30 cellular contexts compared by ENCODE assay signal in genomic region chr1:10602936-10603335, GRCh38.
"Had no signal": no experiment of that assay in that cellular context is flagged by ENCODE, and none has a peak within 500 bp of the region (broad histone marks: within the 10 kb centered on the region; RNA-seq: fewer than 3 reads in every experiment).

No MANE protein-coding gene starts in this region.

- H3K27me3 ChIP-seq: left lung, neural progenitor cell, neutrophil, sigmoid colon, spleen, tibial nerve, uterus had no signal

- H3K36me3 ChIP-seq: neural progenitor cell, sigmoid colon, uterus had no signal

- H3K27ac Mint-ChIP-seq: mesothelial cell of epicardium; natural killer cell; nephron progenitor cell; progenitor cell of endocrine pancreas; stimulated activated memory B cell treated with anti-CD40 and anti-IgM and Interleukin-4, amounts not matched to agents 10 μg/mL and 1 μg/mL and 100 μg/mL, for 72 hours; type B pancreatic cell had no signal

- H3K9me3 ChIP-seq: left lung, lower lobe of right lung, neutrophil, sigmoid colon, spleen, tibial nerve, uterus had no signal

- H3K27ac ChIP-seq: left lung, lower lobe of right lung, neural progenitor cell, neutrophil, sigmoid colon, spleen, tibial nerve, uterus had no signal

- H3K9me3 Mint-ChIP-seq: mesothelial cell of epicardium; naive B cell; natural killer cell; nephron progenitor cell; neural progenitor cell; stimulated activated memory B cell treated with anti-CD40 and anti-IgM and Interleukin-4, amounts not matched to agents 10 μg/mL and 1 μg/mL and 100 μg/mL, for 72 hours; stimulated activated naive CD8-positive, alpha-beta T cell treated with anti-CD3 and anti-CD28 coated beads, Interleukin-15, amount 100 ng/mL, for 72 hours; type B pancreatic cell had no signal

- H3K4me1 ChIP-seq: left lung, lower lobe of right lung, spleen, uterus had no signal

- H3K4me1 Mint-ChIP-seq: naive B cell; stimulated activated memory B cell treated with anti-CD40 and anti-IgM and Interleukin-4, amounts not matched to agents 10 μg/mL and 1 μg/mL and 100 μg/mL, for 72 hours; stimulated activated naive CD8-positive, alpha-beta T cell treated with anti-CD3 and anti-CD28 coated beads, Interleukin-15, amount 100 ng/mL, for 72 hours had no signal

- H3K4me3 ChIP-seq: left lung, lower lobe of right lung, neural progenitor cell, sigmoid colon, spleen, tibial nerve, uterus had no signal

- DNase-seq: hippocampal formation; kidney glomerular epithelial cell; left cardiac atrium; left lung; lower lobe of right lung; mammary epithelial cell; mesendoderm; naive B cell; natural killer cell; nephron progenitor cell; occipital lobe; right cardiac atrium; sigmoid colon; small intestine; spleen; stimulated activated CD4-positive, alpha-beta T cell treated with anti-CD3 and anti-CD28 coated beads, Interleukin-1b, Interleukin-23, amount 100 ng/mL, for 48 hours; stimulated activated CD4-positive, alpha-beta T cell treated with anti-CD3 and anti-CD28 coated beads, Interleukin-2, amount 100 ng/mL, for 48 hours; stimulated activated CD4-positive, alpha-beta T cell treated with anti-CD3 and anti-CD28 coated beads, Interleukin-4, amount 100 ng/mL, for 4 hours; stimulated activated CD8-positive, alpha-beta memory T cell treated with anti-CD3 and anti-CD28 coated beads, Interleukin-4, amount 100 ng/mL, for 48 hours; stimulated activated naive CD4-positive, alpha-beta T cell treated with Interleukin-2 at 50 U/mL for 16 hours; stimulated activated naive CD8-positive, alpha-beta T cell treated with anti-CD3 and anti-CD28 coated beads, Interleukin-15, amount 100 ng/mL, for 72 hours; substantia nigra; uterus had no signal

- H3K4me3 Mint-ChIP-seq: mesothelial cell of epicardium; naive B cell; natural killer cell; nephron progenitor cell; neural progenitor cell; stimulated activated memory B cell treated with anti-CD40 and anti-IgM and Interleukin-4, amounts not matched to agents 10 μg/mL and 1 μg/mL and 100 μg/mL, for 72 hours; stimulated activated naive CD8-positive, alpha-beta T cell treated with anti-CD3 and anti-CD28 coated beads, Interleukin-15, amount 100 ng/mL, for 72 hours; type B pancreatic cell had no signal

- ATAC-seq: left cardiac atrium; left lung; lower lobe of right lung; natural killer cell; right cardiac atrium; stimulated activated memory B cell treated with anti-CD40 and anti-IgM and Interleukin-4, amounts not matched to agents 10 μg/mL and 1 μg/mL and 100 μg/mL, for 72 hours; stimulated activated naive CD8-positive, alpha-beta T cell treated with anti-CD3 and anti-CD28 coated beads, Interleukin-15, amount 100 ng/mL, for 72 hours had no signal

- H3K36me3 Mint-ChIP-seq: natural killer cell had no signal

- H3K27me3 Mint-ChIP-seq: naive B cell; progenitor cell of endocrine pancreas; stimulated activated memory B cell treated with anti-CD40 and anti-IgM and Interleukin-4, amounts not matched to agents 10 μg/mL and 1 μg/mL and 100 μg/mL, for 72 hours; stimulated activated naive CD8-positive, alpha-beta T cell treated with anti-CD3 and anti-CD28 coated beads, Interleukin-15, amount 100 ng/mL, for 72 hours had no signal
